21 cellular contexts compared by ENCODE assay signal in the genomic region with DNA sequence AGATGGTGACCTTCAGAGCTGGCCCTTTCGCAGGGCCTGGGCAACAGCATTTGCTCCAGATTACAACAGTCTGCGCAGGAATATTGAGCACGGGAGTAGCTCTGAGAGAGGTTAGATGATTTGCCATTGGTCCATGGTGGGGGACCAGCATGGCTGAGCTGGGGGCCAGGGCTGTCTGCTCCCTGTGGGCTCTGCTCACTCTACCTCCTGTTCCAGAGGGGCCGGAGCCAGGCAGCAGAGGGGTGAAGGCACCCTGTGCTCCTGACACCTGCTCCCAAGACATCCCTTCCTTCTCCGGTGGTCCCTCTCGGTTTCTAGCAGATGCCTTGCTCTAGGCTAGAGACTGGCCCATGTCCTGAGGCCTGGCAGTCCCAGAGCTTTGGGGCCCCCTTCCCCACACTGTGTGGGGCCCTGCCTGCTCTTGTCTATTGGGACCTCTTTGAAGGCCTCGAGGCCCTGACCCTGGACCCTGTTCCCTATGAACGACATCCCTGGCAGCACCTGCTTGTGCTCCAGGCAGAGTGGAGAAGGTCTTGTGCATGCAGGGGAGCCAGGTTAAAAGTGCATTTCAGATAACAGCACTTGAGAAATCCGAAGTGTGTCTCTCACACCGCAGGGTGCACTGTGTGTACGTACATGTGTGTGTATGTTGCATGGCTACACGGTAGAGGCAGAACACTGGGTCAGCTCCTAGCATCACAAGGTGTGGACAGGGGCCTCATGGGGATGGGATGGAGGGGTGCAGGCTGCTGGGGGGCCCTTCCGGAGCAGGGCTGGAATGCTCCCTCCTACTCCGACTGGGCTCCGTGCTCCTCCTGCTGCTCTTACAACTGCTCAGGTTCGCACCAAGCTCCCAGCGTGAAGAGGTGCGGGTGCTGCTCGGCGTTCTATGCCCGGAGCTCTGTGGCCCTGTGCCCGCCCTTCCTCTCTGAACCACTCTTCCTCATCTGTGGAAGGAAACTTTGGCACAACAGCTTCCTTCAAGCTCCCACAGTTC.
DNase-seq lines count a peak whose midpoint lies in the region; TF ChIP-seq lines count a peak whose summit lies in the region.
"Had no signal": no experiment of that assay in that cellular context is flagged by ENCODE, and none has a peak within 500 bp of the region (broad histone marks: within the 10 kb centered on the region; RNA-seq: fewer than 3 reads in every experiment).

No MANE protein-coding gene starts in this region.

- H3K4me2 ChIP-seq in H9 (ENCODE audit: insufficient read depth, insufficient read length, low read length): no peak overlapping the region

- H4K91ac ChIP-seq in H9 (ENCODE audit: insufficient read length, low read depth, low read length): no peak overlapping the region

- H3K79me2 ChIP-seq in H9 (ENCODE audit: insufficient read depth, low read length): no peaks in the 10 kb centered on the region
- H3K79me2 ChIP-seq: parathyroid adenoma had no signal

- H2BK5ac ChIP-seq in H9 (ENCODE audit: insufficient read length, low read length): no peak overlapping the region

- no peaks in the 10 kb centered on the region for H3K23me2 ChIP-seq in H9 (ENCODE audit: insufficient read length, low read depth, low read length, poor library complexity, severe bottlenecking)

- H3K14ac ChIP-seq in H9 (ENCODE audit: insufficient read depth, low read length): no peak overlapping the region

- no peak overlapping the region for H2BK12ac ChIP-seq in H9 (ENCODE audit: insufficient read length, low read depth, low read length)

- H2BK20ac ChIP-seq in H9 (ENCODE audit: low read depth, low read length, poor library complexity, severe bottlenecking): no peak overlapping the region

- H3K4me1 Mint-ChIP-seq in activated CD4-positive, alpha-beta memory T cell treated with anti-CD3 and anti-CD28 coated beads, Interleukin-2, amount 10 ng/mL, durations not matched to agents 7 days and 5 days: peaks cover 2% of the 10 kb centered on the region
- H3K4me1 Mint-ChIP-seq in activated CD4-positive, alpha-beta memory T cell treated with anti-CD3 and anti-CD28 coated beads for 36 hours (ENCODE audit: low read depth): no peaks in the 10 kb centered on the region
- H3K4me1 Mint-ChIP-seq in H9: peaks cover 5 to 20% of the 10 kb centered on the region in 2 experiments
- H3K4me1 Mint-ChIP-seq: activated CD4-positive, alpha-beta T cell treated with anti-CD3 and anti-CD28 coated beads, Interleukin-2, amount 10 ng/mL, durations not matched to agents 24 days and 14 days had no signal

- peaks cover 28% of the 10 kb centered on the region for H3K27me3 Mint-ChIP-seq in activated CD4-positive, alpha-beta memory T cell treated with anti-CD3 and anti-CD28 coated beads, Interleukin-2, amount 10 ng/mL, durations not matched to agents 7 days and 5 days
- peaks cover 11% of the 10 kb centered on the region for H3K27me3 Mint-ChIP-seq in activated CD4-positive, alpha-beta memory T cell treated with anti-CD3 and anti-CD28 coated beads for 36 hours
- H3K27me3 Mint-ChIP-seq in H9 (ENCODE audit: low read depth): peaks cover 6% of the 10 kb centered on the region

- H3K4me1 ChIP-seq in H9 (ENCODE audit: insufficient read depth, low read length): no peaks in the 10 kb centered on the region; the same call in 1 of the 2 replicates
- H3K4me1 ChIP-seq: parathyroid adenoma, tibial artery had no signal

- H3T11ph ChIP-seq in H9 (ENCODE audit: low read length): no peak overlapping the region

- H4K8ac ChIP-seq in H9 (replicated peaks; ENCODE audit: insufficient read length, low read depth, low read length): no peak overlapping the region

- H3K9me3 Mint-ChIP-seq in activated CD4-positive, alpha-beta memory T cell treated with anti-CD3 and anti-CD28 coated beads, Interleukin-2, amount 10 ng/mL, durations not matched to agents 7 days and 5 days: no peaks in the 10 kb centered on the region
- no peaks in the 10 kb centered on the region for H3K9me3 Mint-ChIP-seq in activated CD4-positive, alpha-beta memory T cell treated with anti-CD3 and anti-CD28 coated beads for 36 hours
- H3K9me3 Mint-ChIP-seq in H9: peaks cover 0 to 3% of the 10 kb centered on the region in 2 experiments; a peak in 2 of 5 replicates
- H3K9me3 Mint-ChIP-seq: activated CD4-positive, alpha-beta T cell treated with anti-CD3 and anti-CD28 coated beads, Interleukin-2, amount 10 ng/mL, durations not matched to agents 24 days and 14 days; CD4-positive, alpha-beta T cell; stimulated activated naive B cell treated with anti-CD40 and anti-IgM and Interleukin-4, amounts not matched to agents 10 μg/mL and 1 μg/mL and 100 μg/mL, for 72 hours had no signal

- H2AFZ ChIP-seq in H9 (ENCODE audit: low read length): no peak overlapping the region
- H2AFZ ChIP-seq: parathyroid adenoma had no signal

- no peaks in the 10 kb centered on the region; the same call in 1 of the 2 replicates for H3K27me3 ChIP-seq in H9 (ENCODE audit: insufficient read depth, low read length)

- CTCF ChIA-PET in activated CD4-positive, alpha-beta memory T cell treated with anti-CD3 and anti-CD28 coated beads, Interleukin-2, amount 10 ng/mL, durations not matched to agents 7 days and 5 days (lab: Charles Lee): no interaction called here
- CTCF ChIA-PET in activated CD4-positive, alpha-beta memory T cell treated with anti-CD3 and anti-CD28 coated beads for 36 hours (lab: Charles Lee): interaction anchor here (0.6 kb wide), 1 partner anchor 405 kb away, joined by 3 read pairs; no protein-coding TSS in a partner anchor

- WGBS in H9 (ENCODE audit: extremely low coverage, insufficient read length, low lambda C conversion rate): no CpG with 5 or more reads among the region's 22 CpGs

- H3K27ac Mint-ChIP-seq in activated CD4-positive, alpha-beta memory T cell treated with anti-CD3 and anti-CD28 coated beads, Interleukin-2, amount 10 ng/mL, durations not matched to agents 7 days and 5 days: no peak overlapping the region
- H3K27ac Mint-ChIP-seq in activated CD4-positive, alpha-beta memory T cell treated with anti-CD3 and anti-CD28 coated beads for 36 hours: no peak overlapping the region
- no peak overlapping the region; a peak in 1 of 7 replicates for H3K27ac Mint-ChIP-seq in H9
- H3K27ac Mint-ChIP-seq: activated CD4-positive, alpha-beta T cell treated with anti-CD3 and anti-CD28 coated beads, Interleukin-2, amount 10 ng/mL, durations not matched to agents 24 days and 14 days; CD4-positive, alpha-beta T cell; nephron had no signal

- no peak overlapping the region for H3K23ac ChIP-seq in H9 (ENCODE audit: insufficient read length, low read depth, low read length)

- DNase-seq in activated CD4-positive, alpha-beta memory T cell treated with anti-CD3 and anti-CD28 coated beads, Interleukin-2, amount 10 ng/mL, durations not matched to agents 7 days and 5 days: peak; percentile 13
- no peak for DNase-seq in activated CD4-positive, alpha-beta memory T cell treated with anti-CD3 and anti-CD28 coated beads for 36 hours
- DNase-seq in H9: peak; percentile 16
- peak; percentile 31 for DNase-seq in islet precursor cell
- peak; percentile 14 for DNase-seq in stimulated activated CD8-positive, alpha-beta memory T cell treated with anti-CD3 and anti-CD28 coated beads, Interleukin-4, amount 100 ng/mL, for 48 hours
- DNase-seq in amniotic stem cell (lab: John Stamatoyannopoulos, UW): no peak
- no peak for DNase-seq in DMS53 treated with DMSO at 0.1 percent for 48 hours (lab: John Stamatoyannopoulos, UW; ENCODE audit: unreplicated experiment)
- DNase-seq in DMS 273 (lab: John Stamatoyannopoulos, UW; ENCODE audit: unreplicated experiment): no peak
- DNase-seq: activated CD4-positive, alpha-beta T cell treated with anti-CD3 and anti-CD28 coated beads, Interleukin-2, amount 10 ng/mL, durations not matched to agents 24 days and 14 days; GOT3; mucosa of descending colon; NCI-H526; right cardiac atrium; SHP77 treated with DMSO at 0.1 percent for 48 hours; stimulated activated CD4-positive, alpha-beta T cell treated with anti-CD3 and anti-CD28 coated beads, Interleukin-4, amount 100 ng/mL, for 24 hours; stimulated activated naive B cell treated with anti-CD40 and anti-IgM and Interleukin-4, amounts not matched to agents 10 μg/mL and 1 μg/mL and 100 μg/mL, for 72 hours had no signal

- H2AK5ac ChIP-seq in H9 (ENCODE audit: insufficient read length, low read length): no peak overlapping the region

- no peak overlapping the region for H3K4me3 Mint-ChIP-seq in activated CD4-positive, alpha-beta memory T cell treated with anti-CD3 and anti-CD28 coated beads, Interleukin-2, amount 10 ng/mL, durations not matched to agents 7 days and 5 days
- no peak overlapping the region for H3K4me3 Mint-ChIP-seq in activated CD4-positive, alpha-beta memory T cell treated with anti-CD3 and anti-CD28 coated beads for 36 hours
- H3K4me3 Mint-ChIP-seq in H9: no peak overlapping the region
- H3K4me3 Mint-ChIP-seq: activated CD4-positive, alpha-beta T cell treated with anti-CD3 and anti-CD28 coated beads, Interleukin-2, amount 10 ng/mL, durations not matched to agents 24 days and 14 days; CD4-positive, alpha-beta T cell; nephron; stimulated activated naive B cell treated with anti-CD40 and anti-IgM and Interleukin-4, amounts not matched to agents 10 μg/mL and 1 μg/mL and 100 μg/mL, for 72 hours had no signal

- POLR2A ChIA-PET in activated CD4-positive, alpha-beta memory T cell treated with anti-CD3 and anti-CD28 coated beads, Interleukin-2, amount 10 ng/mL, durations not matched to agents 7 days and 5 days (lab: Charles Lee): no interaction called here
- POLR2A ChIA-PET in activated CD4-positive, alpha-beta memory T cell treated with anti-CD3 and anti-CD28 coated beads for 36 hours (lab: Charles Lee): no interaction called here

- no peak overlapping the region for H2BK15ac ChIP-seq in H9 (ENCODE audit: low read depth, low read length)

- H3K56ac ChIP-seq in H9 (ENCODE audit: insufficient read length, low read depth, low read length): no peak overlapping the region

- no peaks in the 10 kb centered on the region for H3K36me3 Mint-ChIP-seq in activated CD4-positive, alpha-beta memory T cell treated with anti-CD3 and anti-CD28 coated beads, Interleukin-2, amount 10 ng/mL, durations not matched to agents 7 days and 5 days (ENCODE audit: low read depth)
- H3K36me3 Mint-ChIP-seq in activated CD4-positive, alpha-beta memory T cell treated with anti-CD3 and anti-CD28 coated beads for 36 hours: no peaks in the 10 kb centered on the region
- peaks cover 0 to 3% (median 0%) of the 10 kb centered on the region in 3 experiments; a peak in 1 of 7 replicates for H3K36me3 Mint-ChIP-seq in H9 (ENCODE audit: insufficient read depth in 1 of 3, low read depth in 3 of 3)
- H3K36me3 Mint-ChIP-seq: stimulated activated naive B cell treated with anti-CD40 and anti-IgM and Interleukin-4, amounts not matched to agents 10 μg/mL and 1 μg/mL and 100 μg/mL, for 72 hours had no signal

- TF ChIP-seq CTCF in H9 (conservative IDR thresholded peaks at IDR 0.05): no peak

- H3K79me1 ChIP-seq in H9 (ENCODE audit: insufficient read depth, low read depth, low read length, poor library complexity, severe bottlenecking): no peaks in the 10 kb centered on the region

- no peak overlapping the region for H3K9ac ChIP-seq in H9 (ENCODE audit: extremely low read depth, insufficient read length, low read length)
- H3K9ac ChIP-seq: parathyroid adenoma had no signal

- H4K20me1 ChIP-seq in H9 (ENCODE audit: control insufficient read depth, insufficient read depth, insufficient read length): no peaks in the 10 kb centered on the region

- intact Hi-C loops in activated CD4-positive, alpha-beta memory T cell treated with anti-CD3 and anti-CD28 coated beads for 36 hours (cut with micrococcal nuclease): no loop called here

- H3K4ac ChIP-seq in H9 (ENCODE audit: low read depth, low read length): no peak overlapping the region

- H3K18ac ChIP-seq in H9 (ENCODE audit: insufficient read length, low read depth, low read length): no peak overlapping the region

- no peak overlapping the region for H2BK120ac ChIP-seq in H9 (ENCODE audit: low read depth, low read length, poor library complexity, severe bottlenecking)

- H3K9me3 ChIP-seq in H9 (ENCODE audit: control insufficient read depth, low read depth, low read length): no peaks in the 10 kb centered on the region
- H3K9me3 ChIP-seq: mucosa of descending colon, tibial artery had no signal

- H4K5ac ChIP-seq in H9 (ENCODE audit: insufficient read length, low read depth, low read length): no peak overlapping the region

- H3K27ac ChIP-seq in H9 (ENCODE audit: insufficient read length, low read depth, low read length): no peak overlapping the region
- H3K27ac ChIP-seq: epithelial cell of prostate, parathyroid adenoma, tibial artery had no signal

Comparison
In these comparisons a context has a peak if more than half of its experiments do, and no peak if none do; other contexts are left out.
1. DNase-seq: peak in activated CD4-positive, alpha-beta memory T cell treated with anti-CD3 and anti-CD28 coated beads, Interleukin-2, amount 10 ng/mL, durations not matched to agents 7 days and 5 days (single experiment), H9 (single experiment), islet precursor cell (single experiment) and stimulated activated CD8-positive, alpha-beta memory T cell treated with anti-CD3 and anti-CD28 coated beads, Interleukin-4, amount 100 ng/mL, for 48 hours (single experiment); none in activated CD4-positive, alpha-beta memory T cell treated with anti-CD3 and anti-CD28 coated beads for 36 hours (single experiment), amniotic stem cell (single experiment), DMS53 treated with DMSO at 0.1 percent for 48 hours (single experiment) and DMS 273 (single experiment).